Comparison of ENCODE assay signal across 28 cellular contexts in genomic region chr22:38834215-38834953, GRCh38.
"Had no signal": no experiment of that assay in that cellular context is flagged by ENCODE, and none has a peak within 500 bp of the region (broad histone marks: within the 10 kb centered on the region; RNA-seq: fewer than 3 reads in every experiment).

No MANE protein-coding gene starts in this region.

- H3K4me3 ChIP-seq: colonic mucosa, gastrocnemius medialis, hepatocyte, left ventricle myocardium inferior, ovary, right lobe of liver, testis, vagina had no signal

- H3K4me1 ChIP-seq: colonic mucosa, gastrocnemius medialis, left ventricle myocardium inferior, right lobe of liver, testis, vagina had no signal

- ATAC-seq: activated CD8-positive, alpha-beta memory T cell treated with anti-CD3 and anti-CD28 coated beads, Interleukin-2, amount 10 ng/mL, durations not matched to agents 7 days and 5 days; activated CD8-positive, alpha-beta T cell treated with anti-CD3 and anti-CD28 coated beads, Interleukin-2, amount 10 ng/mL, durations not matched to agents 7 days and 5 days; activated naive CD8-positive, alpha-beta T cell treated with anti-CD3 and anti-CD28 coated beads, Interleukin-2, amount 50 U/mL, for 24 hours; gastrocnemius medialis; right lobe of liver had no signal

- H3K36me3 ChIP-seq: colonic mucosa, gastrocnemius medialis, left ventricle myocardium inferior, ovary, right lobe of liver, vagina had no signal

- H3K36me3 Mint-ChIP-seq: activated CD8-positive, alpha-beta memory T cell treated with anti-CD3 and anti-CD28 coated beads, Interleukin-2, amount 10 ng/mL, durations not matched to agents 7 days and 5 days; activated naive CD4-positive, alpha-beta T cell treated with anti-CD3 and anti-CD28 coated beads, Interleukin-2, amount 50 U/mL, for 24 hours had no signal

- FAIRE-seq: bronchial epithelial cell, endometrium had no signal

- H3K27me3 ChIP-seq: colonic mucosa, hepatocyte, ovary, right lobe of liver, testis, vagina had no signal

- H3K27me3 Mint-ChIP-seq: activated CD8-positive, alpha-beta memory T cell treated with anti-CD3 and anti-CD28 coated beads, Interleukin-2, amount 10 ng/mL, durations not matched to agents 7 days and 5 days; activated naive CD4-positive, alpha-beta T cell treated with anti-CD3 and anti-CD28 coated beads, Interleukin-2, amount 50 U/mL, for 24 hours; activated naive CD8-positive, alpha-beta T cell treated with anti-CD3 and anti-CD28 coated beads, Interleukin-2, amount 50 U/mL, for 24 hours; central memory CD8-positive, alpha-beta T cell had no signal

- H3K4me3 Mint-ChIP-seq: activated CD8-positive, alpha-beta memory T cell treated with anti-CD3 and anti-CD28 coated beads, Interleukin-2, amount 10 ng/mL, durations not matched to agents 7 days and 5 days; activated CD8-positive, alpha-beta T cell treated with anti-CD3 and anti-CD28 coated beads, Interleukin-2, amount 10 ng/mL, durations not matched to agents 7 days and 5 days; activated naive CD4-positive, alpha-beta T cell treated with anti-CD3 and anti-CD28 coated beads, Interleukin-2, amount 50 U/mL, for 24 hours; activated naive CD8-positive, alpha-beta T cell treated with anti-CD3 and anti-CD28 coated beads, Interleukin-2, amount 50 U/mL, for 24 hours; central memory CD8-positive, alpha-beta T cell; nephron had no signal

- DNase-seq: activated CD4-positive, alpha-beta T cell treated with anti-CD3 and anti-CD28 coated beads for 1 hour; activated CD8-positive, alpha-beta memory T cell treated with anti-CD3 and anti-CD28 coated beads, Interleukin-2, amount 10 ng/mL, durations not matched to agents 7 days and 5 days; activated CD8-positive, alpha-beta T cell treated with anti-CD3 and anti-CD28 coated beads, Interleukin-2, amount 10 ng/mL, durations not matched to agents 7 days and 5 days; activated naive CD8-positive, alpha-beta T cell treated with anti-CD3 and anti-CD28 coated beads, Interleukin-2, amount 50 U/mL, for 24 hours; activated T-cell treated with anti-CD3 and anti-CD28 coated beads, Interleukin-2, amount 50 U/mL, for 48 hours; amygdala; colonic mucosa; effector CD8-positive, alpha-beta T cell; gastrocnemius medialis; islet precursor cell; left ventricle myocardium inferior; ovary; stimulated activated CD4-positive, alpha-beta T cell treated with anti-CD3 and anti-CD28 coated beads, Interleukin-2, amount 100 ng/mL, for 48 hours; stimulated activated naive CD4-positive, alpha-beta T cell treated with Interleukin-2 at 50 U/mL for 16 hours; T-helper 2 cell; testis; trophoblast cell had no signal

- H3K4me1 Mint-ChIP-seq: activated CD8-positive, alpha-beta memory T cell treated with anti-CD3 and anti-CD28 coated beads, Interleukin-2, amount 10 ng/mL, durations not matched to agents 7 days and 5 days; activated naive CD8-positive, alpha-beta T cell treated with anti-CD3 and anti-CD28 coated beads, Interleukin-2, amount 50 U/mL, for 24 hours; nephron had no signal

- H3K9me3 ChIP-seq: colonic mucosa, gastrocnemius medialis, left ventricle myocardium inferior, ovary, right lobe of liver, testis, vagina had no signal

- H3K4me2 ChIP-seq: hepatocyte had no signal

- H3K27ac ChIP-seq: colonic mucosa, epithelial cell of prostate, gastrocnemius medialis, hepatocyte, left ventricle myocardium inferior, ovary, right lobe of liver, testis, vagina had no signal

- H3K79me2 ChIP-seq: hepatocyte had no signal

- H3K27ac Mint-ChIP-seq: activated CD8-positive, alpha-beta memory T cell treated with anti-CD3 and anti-CD28 coated beads, Interleukin-2, amount 10 ng/mL, durations not matched to agents 7 days and 5 days; activated CD8-positive, alpha-beta T cell treated with anti-CD3 and anti-CD28 coated beads, Interleukin-2, amount 10 ng/mL, durations not matched to agents 7 days and 5 days; activated naive CD4-positive, alpha-beta T cell treated with anti-CD3 and anti-CD28 coated beads, Interleukin-2, amount 50 U/mL, for 24 hours; activated naive CD8-positive, alpha-beta T cell treated with anti-CD3 and anti-CD28 coated beads, Interleukin-2, amount 50 U/mL, for 24 hours; activated T-helper 2 cell treated with anti-CD3 and anti-CD28 coated beads, Interferon-gamma antibody, Interleukin-2, Interleukin-4, amounts not matched to agents 10 μg/mL and 5 μg/mL and 100 μg/mL, durations not matched to agents 14 hours and 24 hours and 36 hours; nephron; progenitor cell of endocrine pancreas had no signal

- H2AFZ ChIP-seq: hepatocyte had no signal

- H3K9me3 Mint-ChIP-seq: activated naive CD4-positive, alpha-beta T cell treated with anti-CD3 and anti-CD28 coated beads, Interleukin-2, amount 50 U/mL, for 24 hours; activated naive CD8-positive, alpha-beta T cell treated with anti-CD3 and anti-CD28 coated beads, Interleukin-2, amount 50 U/mL, for 24 hours; activated T-helper 2 cell treated with anti-CD3 and anti-CD28 coated beads, Interferon-gamma antibody, Interleukin-2, Interleukin-4, amounts not matched to agents 10 μg/mL and 5 μg/mL and 100 μg/mL, durations not matched to agents 14 hours and 24 hours and 36 hours; central memory CD8-positive, alpha-beta T cell; nephron had no signal
